In genomic region chr10:19816420-19817250, GRCh38 we compare ENCODE assay signal across 8 cellular contexts. TPM values are rescaled to one million over a fixed set of nuclear protein-coding genes. Genes with fewer than 3 reads are reported as not detected.
DNase-seq lines count a peak whose midpoint lies in the region; ATAC-seq, FAIRE-seq and TF ChIP-seq lines count a peak whose summit lies in the region.

PLXDC2 (plus strand) TSS chr10:19816432.

- H3K4me1 ChIP-seq in ES-I3 (ENCODE audit: insufficient read depth, low read length): 0 out of 2 replicates have a peak, but pooled peaks cover 4% of the 10 kb centered on the region
- H3K4me1 ChIP-seq in SJCRH30: no peaks in the 10 kb centered on the region; the same call in 1 of the 2 replicates
- peaks cover 2% of the 10 kb centered on the region for H3K4me1 ChIP-seq in endothelial cell of umbilical vein (ENCODE audit: control insufficient read depth, extremely low read depth, insufficient read depth, low read length)
- no peaks in the 10 kb centered on the region for H3K4me1 ChIP-seq in mesendoderm (ENCODE audit: control insufficient read depth, low read depth, low read length)
- H3K4me1 ChIP-seq in thyroid gland: peaks cover 0 to 7% of the 10 kb centered on the region in 2 donors

- DNase-seq in SJCRH30 (peak; percentile 49 to 63), endothelial cell of umbilical vein (ENCODE audit: low read depth, low spot score) (peak; percentile 22), mesendoderm (peak; percentile 88), thyroid gland (peak; percentile 72 to 81), NCI-H128 (lab: John Stamatoyannopoulos, UW; ENCODE audit: unreplicated experiment) (no peak)

- no peak within 1 kb of the TSS for H4K5ac ChIP-seq in mesendoderm (ENCODE audit: low read length)

- no peaks in the 10 kb centered on the region for H3K79me1 ChIP-seq in mesendoderm (ENCODE audit: low read length)

- no TSS peak for BruUV-seq in endothelial cell of umbilical vein (replicated peaks; lab: Mats Ljungman, UMichigan)

- intact Hi-C loops in endothelial cell of umbilical vein (cut with micrococcal nuclease): loop anchor here (5.0 kb wide), 4 partner anchors 116 to 1041 kb away; no protein-coding TSS in a partner anchor
- intact Hi-C loops in thyroid gland (cut with DNase I): no loop called here

- H3K9me1 ChIP-seq in endothelial cell of umbilical vein (replicated peaks; ENCODE audit: control insufficient read depth, extremely low read depth, insufficient read depth, low read length): no peaks in the 10 kb centered on the region

- no peaks in the 10 kb centered on the region for H3K36me3 ChIP-seq in ES-I3 (ENCODE audit: insufficient read depth, low read length)
- H3K36me3 ChIP-seq in SJCRH30: no peaks in the 10 kb centered on the region
- H3K36me3 ChIP-seq in endothelial cell of umbilical vein (ENCODE audit: control insufficient read depth in 2 of 2, extremely low read depth in 1 of 2, insufficient read depth in 2 of 2, low read length in 2 of 2): no peaks in the 10 kb centered on the region
- H3K36me3 ChIP-seq in mesendoderm (ENCODE audit: control insufficient read depth, insufficient read depth, low read length): no peaks in the 10 kb centered on the region
- H3K36me3 ChIP-seq in thyroid gland: no peaks in the 10 kb centered on the region

- CTCF ChIA-PET in endothelial cell of umbilical vein (lab: Charles Lee): no interaction called here

- peak within 1 kb of the TSS; percentile 85 for H3K56ac ChIP-seq in mesendoderm (ENCODE audit: low read length)

- H3K79me2 ChIP-seq in endothelial cell of umbilical vein (ENCODE audit: control insufficient read depth, insufficient read depth, low read length) (no peaks in the 10 kb centered on the region), mesendoderm (ENCODE audit: control insufficient read depth, insufficient read depth, low read length) (peaks cover 16% of the 10 kb centered on the region)

- peak within 1 kb of the TSS; percentile 94 for H3K18ac ChIP-seq in mesendoderm (ENCODE audit: low read length)

- TF ChIP-seq CTCF in endothelial cell of umbilical vein (IDR thresholded peaks at IDR 0.05; ENCODE audit: extremely low read depth in 1 of 2, insufficient read depth in 1 of 2, low read depth in 1 of 2, low read length in 2 of 2) (no peak), thyroid gland (IDR thresholded peaks at IDR 0.05) (no peak)

- H3K9ac ChIP-seq in ES-I3 (ENCODE audit: low read depth, low read length) (peak within 1 kb of the TSS; percentile 92), endothelial cell of umbilical vein (replicated peaks; ENCODE audit: extremely low read depth, insufficient read depth, low read length) (no peak within 1 kb of the TSS), mesendoderm (ENCODE audit: low read length) (peak within 1 kb of the TSS; percentile 68)

- H2BK120ac ChIP-seq in mesendoderm (ENCODE audit: low read depth, low read length): no peak within 1 kb of the TSS

- no peak within 1 kb of the TSS for H4K8ac ChIP-seq in mesendoderm (ENCODE audit: low read depth, low read length)

- peak; percentile 38 for FAIRE-seq in endothelial cell of umbilical vein (lab: Jason Lieb, UNC)

- H3K27ac ChIP-seq in SJCRH30: peak within 1 kb of the TSS; percentile 55
- no peak within 1 kb of the TSS for H3K27ac ChIP-seq in endothelial cell of umbilical vein (ENCODE audit: insufficient read depth, low read depth, low read length)
- H3K27ac ChIP-seq in mesendoderm (ENCODE audit: low read depth, low read length): peak within 1 kb of the TSS; percentile 91
- H3K27ac ChIP-seq in thyroid gland: peak within 1 kb of the TSS; percentile 86 to 90 (median 87)

- H3K4me3 ChIP-seq in SJCRH30 (peak within 1 kb of the TSS; percentile 83), endothelial cell of umbilical vein (replicated peaks in 1 of 3; ENCODE audit: insufficient read depth in 1 of 3, low read depth in 1 of 3, low read length in 3 of 3) (peak within 1 kb of the TSS in 2 of 3 experiments; percentile 28 to 30), mesendoderm (ENCODE audit: low read length) (peak within 1 kb of the TSS; percentile 91), thyroid gland (replicated peaks in 1 of 3) (peak within 1 kb of the TSS; percentile 56 to 90 (median 80))

- peak within 1 kb of the TSS; percentile 63 for H2BK5ac ChIP-seq in mesendoderm (ENCODE audit: low read length)

- H2AK5ac ChIP-seq in mesendoderm (ENCODE audit: low read length): no peak within 1 kb of the TSS

- POLR2A ChIA-PET in endothelial cell of umbilical vein (lab: Charles Lee): no interaction called here

- ATAC-seq in HG02642 (IDR thresholded peaks at IDR 0.05; ENCODE audit: poor library complexity, unreplicated experiment): peak; percentile 59
- ATAC-seq in HG02610 (IDR thresholded peaks at IDR 0.05; ENCODE audit: unreplicated experiment): no peak

- dilution Hi-C loops in endothelial cell of umbilical vein (cut with MboI; ENCODE audit: extremely low pct_ligation_motif_present, low sequenced_read_pairs): no loop called here

- peak within 1 kb of the TSS; percentile 5 for H2BK15ac ChIP-seq in mesendoderm (replicated peaks; ENCODE audit: low read depth)

- peak within 1 kb of the TSS; percentile 72 for H3K4ac ChIP-seq in mesendoderm (ENCODE audit: low read depth, low read length)

- TF ChIP-seq POLR2A in endothelial cell of umbilical vein (IDR thresholded peaks at IDR 0.05; ENCODE audit: low read depth, low read length) (no peak), thyroid gland (IDR thresholded peaks at IDR 0.05) (peak in 1 of 2 donors; percentile 5)

- peak within 1 kb of the TSS; percentile 77 for H3K4me2 ChIP-seq in endothelial cell of umbilical vein (ENCODE audit: insufficient read depth, low read length)
- H3K4me2 ChIP-seq in mesendoderm (ENCODE audit: low read length): peak within 1 kb of the TSS; percentile 92

- no peaks in the 10 kb centered on the region for H3K9me3 ChIP-seq in ES-I3 (ENCODE audit: control insufficient read depth, insufficient read depth, low read length)
- no peaks in the 10 kb centered on the region for H3K9me3 ChIP-seq in SJCRH30 (replicated peaks)
- no peaks in the 10 kb centered on the region for H3K9me3 ChIP-seq in endothelial cell of umbilical vein (replicated peaks; ENCODE audit: control insufficient read depth, insufficient read depth, low read length)
- no peaks in the 10 kb centered on the region for H3K9me3 ChIP-seq in thyroid gland

- H3K27me3 ChIP-seq in SJCRH30 (no peaks in the 10 kb centered on the region), endothelial cell of umbilical vein (ENCODE audit: control insufficient read depth in 2 of 2, insufficient read depth in 2 of 2, low read length in 2 of 2) (peaks cover 26 to 50% of the 10 kb centered on the region in 2 experiments), mesendoderm (ENCODE audit: insufficient read depth, low read length, poor library complexity) (no peaks in the 10 kb centered on the region), thyroid gland (no peaks in the 10 kb centered on the region)

- H4K20me1 ChIP-seq in endothelial cell of umbilical vein (replicated peaks; ENCODE audit: control insufficient read depth, extremely low read depth, insufficient read depth, low read length): no peaks in the 10 kb centered on the region

- peak within 1 kb of the TSS; percentile 51 for H3K23ac ChIP-seq in mesendoderm (ENCODE audit: low read length)

- no CpG with 5 or more reads among the region's 65 CpGs for WGBS in mesendoderm (ENCODE audit: extremely low coverage, insufficient coverage, low lambda C conversion rate)
- WGBS in thyroid gland, 2 donors: 0% methylated on average over 38 to 46 of the region's 65 CpGs

- H2AFZ ChIP-seq in endothelial cell of umbilical vein (ENCODE audit: low read depth, low read length): peak within 1 kb of the TSS; percentile 74

TF ChIP-seq in endothelial cell of umbilical vein, 7 proteins besides CTCF, POLR2A, EP300 and RAD21:
- peak; percentile 53 for TF ChIP-seq EZH2 (IDR thresholded peaks at IDR 0.05; ENCODE audit: borderline replicate concordance, low read depth, low read length, severe bottlenecking)
- TF ChIP-seq POLR2AphosphoS5 (IDR thresholded peaks at IDR 0.05; ENCODE audit: insufficient read depth, low read depth, low read length): no peak
TF ChIP-seq in endothelial cell of umbilical vein: peak in this region for 1.

RNA-seq across cellular contexts. Expression of gene PLXDC2, which starts in this region (rescaled TPM):
- 10.4 and 11.4 TPM in 2 replicates for total RNA-seq in SJCRH30 (2014; rRNA removed; shearing (Covaris generic))
- total RNA-seq in endothelial cell of umbilical vein: 0.53 and 1.2 TPM in 2 replicates
- polyA plus RNA-seq in endothelial cell of umbilical vein: 0.32 and 0.35 TPM in 2 replicates
- 0.23 and 0.28 TPM in 2 replicates for polyA plus RNA-seq in endothelial cell of umbilical vein (2011; cell fraction: cytosol; rRNA removed)
- 0.17 and 0.29 TPM in 2 replicates for polyA plus RNA-seq in endothelial cell of umbilical vein (2011; cell fraction: nucleus; rRNA removed)
- polyA plus RNA-seq in endothelial cell of umbilical vein (2012): 0.16 TPM in 1 of 2 replicates, not detected in the other
- 0.51 and 1.4 TPM in 2 replicates for polyA minus RNA-seq in endothelial cell of umbilical vein
- polyA minus RNA-seq in endothelial cell of umbilical vein (2011; cell fraction: cytosol; rRNA and poly(A)+ RNA removed): not detected
- 0.34 and 0.63 TPM in 2 replicates for polyA minus RNA-seq in endothelial cell of umbilical vein (2011; cell fraction: nucleus; rRNA and poly(A)+ RNA removed)
- 14.9 TPM for polyA plus RNA-seq in mesendoderm (2013, experiment 1 of 2)
- 15.6 TPM for polyA plus RNA-seq in mesendoderm (2013, experiment 2 of 2)
- total RNA-seq in thyroid gland: 10 to 100 TPM; 44.6 to 91.0 (median 47.6) TPM

Comparison
In these comparisons a context has a peak if more than half of its experiments do, and no peak if none do; other contexts are left out.
1. H3K4me3 ChIP-seq: peak in every context shown above with its lines; median percentile 91 in mesendoderm; 83 in SJCRH30; 80 in thyroid gland; 29 in endothelial cell of umbilical vein.